In the genomic region with DNA sequence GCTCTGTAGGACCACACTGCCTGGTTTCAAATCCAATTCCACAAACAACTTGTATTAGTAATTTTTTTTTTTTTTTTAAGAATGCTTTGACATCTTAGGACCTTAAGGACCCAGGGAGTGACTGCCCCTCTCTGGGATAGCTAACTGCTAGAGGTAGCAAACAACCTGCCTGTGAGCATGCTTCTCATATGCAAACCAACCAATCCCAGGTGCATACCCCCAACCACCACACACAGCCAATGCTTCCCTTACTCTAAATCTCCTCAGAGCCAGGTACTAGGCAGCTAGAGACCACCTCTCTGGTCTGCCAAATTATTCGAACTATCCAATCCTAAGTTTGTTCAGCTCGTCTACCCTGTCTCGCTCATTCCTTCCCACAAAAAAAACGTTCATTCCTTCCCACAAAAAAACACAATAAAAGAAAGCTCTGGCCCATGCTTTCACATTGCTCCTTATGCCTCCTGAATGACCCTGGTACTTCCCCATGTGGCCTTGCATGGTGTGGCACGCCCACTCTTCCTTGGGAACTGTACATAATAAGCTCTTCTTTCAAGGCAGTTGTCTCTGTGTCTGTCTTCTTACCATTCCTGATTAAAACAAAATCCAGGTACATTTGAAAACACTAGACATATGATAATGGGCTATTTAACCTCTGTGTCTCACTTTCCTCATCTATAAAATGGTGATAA, we compare ENCODE assay signal across 1 cellular context.
TF ChIP-seq lines count a peak whose summit lies in the region.

No MANE protein-coding gene starts in this region.

TF ChIP-seq in WTC11, 78 proteins besides CTCF, POLR2A, EP300 and RAD21 (continued from another document):
- TF ChIP-seq, protein P1, sequence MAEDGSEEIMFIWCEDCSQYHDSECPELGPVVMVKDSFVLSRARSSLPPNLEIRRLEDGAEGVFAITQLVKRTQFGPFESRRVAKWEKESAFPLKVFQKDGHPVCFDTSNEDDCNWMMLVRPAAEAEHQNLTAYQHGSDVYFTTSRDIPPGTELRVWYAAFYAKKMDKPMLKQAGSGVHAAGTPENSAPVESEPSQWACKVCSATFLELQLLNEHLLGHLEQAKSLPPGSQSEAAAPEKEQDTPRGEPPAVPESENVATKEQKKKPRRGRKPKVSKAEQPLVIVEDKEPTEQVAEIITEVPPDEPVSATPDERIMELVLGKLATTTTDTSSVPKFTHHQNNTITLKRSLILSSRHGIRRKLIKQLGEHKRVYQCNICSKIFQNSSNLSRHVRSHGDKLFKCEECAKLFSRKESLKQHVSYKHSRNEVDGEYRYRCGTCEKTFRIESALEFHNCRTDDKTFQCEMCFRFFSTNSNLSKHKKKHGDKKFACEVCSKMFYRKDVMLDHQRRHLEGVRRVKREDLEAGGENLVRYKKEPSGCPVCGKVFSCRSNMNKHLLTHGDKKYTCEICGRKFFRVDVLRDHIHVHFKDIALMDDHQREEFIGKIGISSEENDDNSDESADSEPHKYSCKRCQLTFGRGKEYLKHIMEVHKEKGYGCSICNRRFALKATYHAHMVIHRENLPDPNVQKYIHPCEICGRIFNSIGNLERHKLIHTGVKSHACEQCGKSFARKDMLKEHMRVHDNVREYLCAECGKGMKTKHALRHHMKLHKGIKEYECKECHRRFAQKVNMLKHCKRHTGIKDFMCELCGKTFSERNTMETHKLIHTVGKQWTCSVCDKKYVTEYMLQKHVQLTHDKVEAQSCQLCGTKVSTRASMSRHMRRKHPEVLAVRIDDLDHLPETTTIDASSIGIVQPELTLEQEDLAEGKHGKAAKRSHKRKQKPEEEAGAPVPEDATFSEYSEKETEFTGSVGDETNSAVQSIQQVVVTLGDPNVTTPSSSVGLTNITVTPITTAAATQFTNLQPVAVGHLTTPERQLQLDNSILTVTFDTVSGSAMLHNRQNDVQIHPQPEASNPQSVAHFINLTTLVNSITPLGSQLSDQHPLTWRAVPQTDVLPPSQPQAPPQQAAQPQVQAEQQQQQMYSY (CRISPR knock-in tag; IDR thresholded peaks at IDR 0.05): no peak
- TF ChIP-seq ZNF138 (CRISPR knock-in tag; conservative IDR thresholded peaks at IDR 0.05): no peak
- TF ChIP-seq ZNF281 (CRISPR knock-in tag; IDR thresholded peaks at IDR 0.05): no peak
- no peak for TF ChIP-seq ARID4B (CRISPR knock-in tag; IDR thresholded peaks at IDR 0.05; ENCODE audit: borderline replicate concordance)
- no peak for TF ChIP-seq ZNF423 (CRISPR knock-in tag; IDR thresholded peaks at IDR 0.05)
